Comparison of ENCODE assay signal across 17 cellular contexts in genomic region chr4:100016191-100016590, GRCh38.
"Had no signal": no experiment of that assay in that cellular context is flagged by ENCODE, and none has a peak within 500 bp of the region (broad histone marks: within the 10 kb centered on the region; RNA-seq: fewer than 3 reads in every experiment).

No MANE protein-coding gene starts in this region.

- H3K27ac ChIP-seq: prostate gland, upper lobe of left lung had no signal

- H3K4me1 ChIP-seq: prostate gland, upper lobe of left lung had no signal

- H3K27me3 ChIP-seq: foreskin keratinocyte, upper lobe of left lung had no signal

- H3K4me3 ChIP-seq: prostate gland, upper lobe of left lung had no signal

- H3K9me3 ChIP-seq: prostate gland, upper lobe of left lung had no signal

- DNase-seq: activated CD4-positive, alpha-beta T cell treated with anti-CD3 and anti-CD28 coated beads for 36 hours; activated CD8-positive, alpha-beta memory T cell treated with anti-CD3 and anti-CD28 coated beads for 24 hours; activated gamma-delta T cell treated with Interleukin-2 at 50 U/mL for 16 hours; activated naive CD8-positive, alpha-beta T cell treated with anti-CD3 and anti-CD28 coated beads for 36 hours; anterior cingulate cortex; foreskin keratinocyte; glutamatergic neuron; hypothalamus; nephron progenitor cell; right cardiac atrium; small intestine; stimulated activated CD4-positive, alpha-beta T cell treated with anti-CD3 and anti-CD28 coated beads, Interleukin-4, amount 100 ng/mL, for 4 hours; stimulated activated CD8-positive, alpha-beta memory T cell treated with anti-CD3 and anti-CD28 coated beads, Interleukin-4, amount 100 ng/mL, for 48 hours; stimulated activated naive CD8-positive, alpha-beta T cell treated with anti-CD3 and anti-CD28 coated beads, Interleukin-15, amount 100 ng/mL, for 72 hours; T-helper 17 cell; upper lobe of left lung had no signal

- ATAC-seq: activated CD4-positive, alpha-beta T cell treated with anti-CD3 and anti-CD28 coated beads for 36 hours; foreskin keratinocyte; right cardiac atrium; stimulated activated naive CD8-positive, alpha-beta T cell treated with anti-CD3 and anti-CD28 coated beads, Interleukin-15, amount 100 ng/mL, for 72 hours; T-helper 17 cell had no signal

- H3K36me3 ChIP-seq: prostate gland, upper lobe of left lung had no signal
